8 cellular contexts compared by ENCODE assay signal in the genomic region with DNA sequence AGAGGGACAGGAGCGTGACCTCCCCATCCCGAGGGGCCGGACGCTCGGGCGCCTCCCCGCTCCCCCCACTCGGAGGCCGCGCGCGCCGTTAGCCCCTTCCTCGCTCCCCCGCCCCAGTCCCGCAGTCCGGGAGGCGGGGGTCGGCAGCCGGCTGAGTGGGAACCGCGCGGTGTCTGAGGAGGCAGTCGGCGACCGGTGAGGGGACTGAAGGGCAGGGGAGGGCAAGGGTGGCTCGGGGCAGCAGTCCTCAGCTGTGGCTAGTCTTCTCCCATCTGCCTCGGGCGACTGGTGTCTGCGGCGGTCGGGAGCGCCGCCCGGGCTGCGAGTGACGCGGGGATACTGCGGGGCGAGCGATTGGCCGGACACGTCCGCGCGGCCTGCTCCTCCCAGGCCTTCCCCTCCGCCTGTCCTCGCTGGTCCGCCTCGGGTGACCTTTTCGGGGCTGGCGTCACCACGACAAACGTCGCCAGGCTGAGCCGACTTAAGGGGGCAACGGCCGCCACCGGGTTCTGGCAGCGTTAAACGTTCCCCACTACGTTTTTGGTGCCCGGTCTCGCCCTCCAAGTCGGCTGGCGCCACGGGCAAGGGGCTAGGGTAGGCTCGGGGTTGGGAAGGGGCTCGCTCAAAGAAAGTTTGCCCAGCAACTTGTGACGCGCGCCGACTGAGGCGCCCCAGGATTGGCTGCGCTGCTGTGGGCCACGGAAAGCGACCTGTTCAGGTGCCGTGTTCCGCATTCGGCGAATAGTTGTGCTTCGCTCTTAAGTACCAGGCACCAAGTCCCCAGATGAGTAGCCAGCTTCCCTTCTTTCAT. TPM values are rescaled to one million over a fixed set of nuclear protein-coding genes. Genes with fewer than 3 reads are reported as not detected.
A peak's percentile ranks its signal among the peaks of the same experiment; 100 is the strongest.
DNase-seq lines count a peak whose midpoint lies in the region; ATAC-seq and TF ChIP-seq lines count a peak whose summit lies in the region.

No MANE protein-coding gene starts in this region.

- intact Hi-C loops in natural killer cell (cut with micrococcal nuclease), result loop anchor here (1.0 kb wide), 4 partner anchors 12 to 68 kb away; a partner anchor contains a TSS

- H3K27ac Mint-ChIP-seq in activated T-helper 17 cell treated with anti-CD3 and anti-CD28 coated beads, Interleukin-2, amount 50 U/mL, for 72 hours, result peak overlapping the region; percentile 90
- no peak overlapping the region for H3K27ac Mint-ChIP-seq in natural killer cell

- H3K4me1 ChIP-seq in DND-41 (ENCODE audit: insufficient read depth, low read length), result peaks cover 36% of the 10 kb centered on the region
- H3K4me1 ChIP-seq in Peyer's patch, result peaks cover 0 to 24% (median 14%) of the 10 kb centered on the region in 4 donors

- H3K9me3 ChIP-seq in DND-41 (ENCODE audit: insufficient read depth, low read length, severe bottlenecking), result no peaks in the 10 kb centered on the region
- no peaks in the 10 kb centered on the region for H3K9me3 ChIP-seq in Peyer's patch

- H3K4me3 ChIP-seq in DND-41 (ENCODE audit: low read depth in 1 of 2, low read length in 2 of 2) (peak overlapping the region; percentile 65 to 76), Peyer's patch (peak overlapping the region; percentile 69 to 95 (median 92)), fibroblast of mammary gland (ENCODE audit: control insufficient read depth, low read depth, low read length) (peak overlapping the region; percentile 64)
- peak overlapping the region; percentile 84 for H3K4me3 ChIP-seq in Jurkat, Clone E6-1 (ENCODE audit: low read length)

- no peak for TF ChIP-seq CTCF in DND-41 (IDR thresholded peaks at IDR 0.05; ENCODE audit: borderline replicate concordance, extremely low read depth, low read length, poor library complexity, severe bottlenecking)
- TF ChIP-seq CTCF in Peyer's patch (IDR thresholded peaks at IDR 0.05), result no peak
- no peak for TF ChIP-seq CTCF in fibroblast of mammary gland (conservative IDR thresholded peaks at IDR 0.05; ENCODE audit: control insufficient read depth, insufficient read depth, low read depth, low read length)
- no peak for TF ChIP-seq CTCF in natural killer cell (IDR thresholded peaks at IDR 0.05)

- H3K9ac ChIP-seq in DND-41 (ENCODE audit: low read depth, low read length), result peak overlapping the region; percentile 93

- peaks cover 9% of the 10 kb centered on the region for H3K36me3 Mint-ChIP-seq in activated T-helper 17 cell treated with anti-CD3 and anti-CD28 coated beads, Interleukin-2, amount 50 U/mL, for 72 hours (ENCODE audit: low read depth)
- H3K36me3 Mint-ChIP-seq in natural killer cell, result no peaks in the 10 kb centered on the region

- H3K27me3 ChIP-seq in DND-41 (ENCODE audit: insufficient read depth, low read length, poor library complexity), result no peaks in the 10 kb centered on the region
- H3K27me3 ChIP-seq in Peyer's patch, result no peaks in the 10 kb centered on the region

- H3K27me3 Mint-ChIP-seq in activated T-helper 17 cell treated with anti-CD3 and anti-CD28 coated beads, Interleukin-2, amount 50 U/mL, for 72 hours, result no peaks in the 10 kb centered on the region
- peaks cover 2% of the 10 kb centered on the region in 2 donors for H3K27me3 Mint-ChIP-seq in natural killer cell (ENCODE audit: low read depth in 2 of 2)

- H3K27ac ChIP-seq in DND-41 (ENCODE audit: low read length) (peak overlapping the region; percentile 72), Peyer's patch (peak overlapping the region; percentile 99 to 100 (median 100))

- H3K36me3 ChIP-seq in DND-41 (ENCODE audit: insufficient read depth, low read length) (peaks cover 16% of the 10 kb centered on the region), Peyer's patch (no peaks in the 10 kb centered on the region)

- H3K9me3 Mint-ChIP-seq in activated T-helper 17 cell treated with anti-CD3 and anti-CD28 coated beads, Interleukin-2, amount 50 U/mL, for 72 hours, result no peaks in the 10 kb centered on the region
- H3K9me3 Mint-ChIP-seq in natural killer cell, result no peaks in the 10 kb centered on the region

- ATAC-seq in DND-41 (ENCODE audit: insufficient read depth, low read depth) (peak; percentile 73), GM21717 (IDR thresholded peaks at IDR 0.05; ENCODE audit: unreplicated experiment) (peak; percentile 77), natural killer cell (peak; percentile 67 to 87 (median 76))
- peak; percentile 75 for ATAC-seq in activated T-helper 17 cell treated with anti-CD3 and anti-CD28 coated beads, Interleukin-2, amount 50 U/mL, for 72 hours (replicated peaks)

- H3K79me2 ChIP-seq in DND-41 (ENCODE audit: insufficient read depth, low read length), result peaks cover 51% of the 10 kb centered on the region

- H2AFZ ChIP-seq in DND-41 (ENCODE audit: low read depth, low read length), result peak overlapping the region; percentile 73

- peak overlapping the region; percentile 72 for H3K4me2 ChIP-seq in DND-41 (ENCODE audit: insufficient read depth, low read length)

- TF ChIP-seq POLR2A in Peyer's patch (IDR thresholded peaks at IDR 0.05), result peak; percentile 85 to 90

- peak; percentile 80 for DNase-seq in DND-41
- DNase-seq in Jurkat, Clone E6-1 (ENCODE audit: low read depth, low spot score), result peak; percentile 76
- DNase-seq in Peyer's patch, result peak; percentile 93 to 97 (median 95)
- peak; percentile 82 for DNase-seq in fibroblast of mammary gland (ENCODE audit: low read depth)
- DNase-seq in natural killer cell, result peak; percentile 88
- DNase-seq in stimulated activated naive CD4-positive, alpha-beta T cell treated with Interleukin-2 at 50 U/mL for 16 hours (lab: John Stamatoyannopoulos, UW), result peak; percentile 82

- peaks cover 25% of the 10 kb centered on the region for H4K20me1 ChIP-seq in DND-41 (ENCODE audit: insufficient read depth, low read length)

- no peak overlapping the region for H3K4me3 Mint-ChIP-seq in activated T-helper 17 cell treated with anti-CD3 and anti-CD28 coated beads, Interleukin-2, amount 50 U/mL, for 72 hours
- H3K4me3 Mint-ChIP-seq in natural killer cell, result no peak overlapping the region

- H3K4me1 Mint-ChIP-seq in activated T-helper 17 cell treated with anti-CD3 and anti-CD28 coated beads, Interleukin-2, amount 50 U/mL, for 72 hours, result peaks cover 11% of the 10 kb centered on the region
- H3K4me1 Mint-ChIP-seq in natural killer cell, result peaks cover 10 to 27% of the 10 kb centered on the region in 2 donors

RNA-seq across cellular contexts. Expression of a gene that starts 0.5 kb away (rescaled TPM):
- 36.6 TPM for polyA plus RNA-seq in Jurkat, Clone E6-1 (2012; ENCODE audit: insufficient read depth, insufficient read length)
- total RNA-seq in Peyer's patch, result 10 to 100 TPM; 48.4 to 64.4 (median 60.5) TPM
- 10 to 100 TPM; 36.1 to 38.8 TPM for total RNA-seq in activated T-helper 17 cell treated with anti-CD3 and anti-CD28 coated beads, Interleukin-2, amount 50 U/mL, for 72 hours
- total RNA-seq in natural killer cell, result 10 to 100 TPM; 29.0 to 41.8 (median 38.7) TPM

RNA-seq across cellular contexts. Expression of a gene that starts 12.8 kb away (rescaled TPM):
- polyA plus RNA-seq in Jurkat, Clone E6-1 (2012; ENCODE audit: insufficient read depth, insufficient read length), result 21.1 TPM
- total RNA-seq in Peyer's patch (10 to 100 TPM; 19.0 to 60.6 (median 51.5) TPM), natural killer cell (10 to 100 TPM; 19.0 to 27.5 (median 22.9) TPM)
- 10 to 100 TPM; 21.0 to 25.6 TPM for total RNA-seq in activated T-helper 17 cell treated with anti-CD3 and anti-CD28 coated beads, Interleukin-2, amount 50 U/mL, for 72 hours

RNA-seq across cellular contexts. Expression of a gene that starts 20.3 kb away (rescaled TPM):
- polyA plus RNA-seq in Jurkat, Clone E6-1 (2012; ENCODE audit: insufficient read depth, insufficient read length), result 80.0 TPM
- total RNA-seq in Peyer's patch (100 to 1,000 TPM in 2 of 4 donors, 10 to 100 TPM in 2; 46.2 to 128 (median 104) TPM), natural killer cell (10 to 100 TPM; 50.4 to 58.7 (median 52.3) TPM)
- total RNA-seq in activated T-helper 17 cell treated with anti-CD3 and anti-CD28 coated beads, Interleukin-2, amount 50 U/mL, for 72 hours, result 100 to 1,000 TPM; 103 to 108 TPM

Comparison
In these comparisons a context has a peak if more than half of its experiments do, and no peak if none do; other contexts are left out.
1. Peak in every context shown above with its lines: DNase-seq, ATAC-seq, H3K4me3 ChIP-seq and H3K27ac ChIP-seq.